Comparison of ENCODE assay signal across 18 cellular contexts in genomic region chr22:29509815-29510214, GRCh38. TPM values are rescaled to one million over a fixed set of nuclear protein-coding genes. Genes with fewer than 3 reads are reported as not detected.
DNase-seq lines count a peak whose midpoint lies in the region; ATAC-seq and TF ChIP-seq lines count a peak whose summit lies in the region.
"Had no signal": no experiment of that assay in that cellular context is flagged by ENCODE, and none has a peak within 500 bp of the region (broad histone marks: within the 10 kb centered on the region; RNA-seq: fewer than 3 reads in every experiment).

No MANE protein-coding gene starts in this region.

- H3K4me3 ChIP-seq in body of pancreas: no peak overlapping the region
- H3K4me3 ChIP-seq: K562 had no signal

- 86 to 100% methylated on average over 1 of the region's 1 CpG for whole genome bisulfite sequencing in body of pancreas, 2 donors

- POLR2A ChIA-PET in activated CD4-positive, alpha-beta T cell treated with anti-CD3 and anti-CD28 coated beads, Interleukin-2, amount 10 ng/mL, durations not matched to agents 7 days and 5 days (lab: Charles Lee): no interaction called here
- POLR2A ChIA-PET in activated CD8-positive, alpha-beta T cell treated with anti-CD3 and anti-CD28 coated beads, Interleukin-2, amount 10 ng/mL, durations not matched to agents 7 days and 5 days (lab: Charles Lee): no interaction called here

- no peak overlapping the region for H3K4me3 Mint-ChIP-seq in activated CD4-positive, alpha-beta T cell treated with anti-CD3 and anti-CD28 coated beads, Interleukin-2, amount 10 ng/mL, durations not matched to agents 7 days and 5 days
- no peak overlapping the region for H3K4me3 Mint-ChIP-seq in activated naive CD8-positive, alpha-beta T cell
- no peak overlapping the region for H3K4me3 Mint-ChIP-seq in activated naive CD8-positive, alpha-beta T cell treated with anti-CD3 and anti-CD28 coated beads for 36 hours
- H3K4me3 Mint-ChIP-seq in activated CD8-positive, alpha-beta T cell treated with anti-CD3 and anti-CD28 coated beads, Interleukin-2, amount 10 ng/mL, durations not matched to agents 7 days and 5 days: no peak overlapping the region
- no peak overlapping the region for H3K4me3 Mint-ChIP-seq in immature natural killer cell
- H3K4me3 Mint-ChIP-seq: B cell had no signal

- intact Hi-C loops in body of pancreas (cut with DNase I): no loop called here

- TF ChIP-seq POLR2A in body of pancreas (IDR thresholded peaks at IDR 0.05): no peak

- H3K36me3 ChIP-seq in body of pancreas (replicated peaks in 1 of 2; ENCODE audit: insufficient read depth in 1 of 2, low read depth in 2 of 2): peaks cover 0 to 16% of the 10 kb centered on the region in 2 donors

- no peak for TF ChIP-seq CTCF in body of pancreas (IDR thresholded peaks at IDR 0.05)

- CTCF ChIA-PET in activated CD4-positive, alpha-beta T cell treated with anti-CD3 and anti-CD28 coated beads, Interleukin-2, amount 10 ng/mL, durations not matched to agents 7 days and 5 days (lab: Charles Lee): interaction anchor here (0.5 to 1.7 kb wide), 2 partner anchors 8 to 15 kb away, joined by 3 to 5 read pairs; no protein-coding TSS in a partner anchor
- CTCF ChIA-PET in activated CD8-positive, alpha-beta T cell treated with anti-CD3 and anti-CD28 coated beads, Interleukin-2, amount 10 ng/mL, durations not matched to agents 7 days and 5 days (lab: Charles Lee): no interaction called here

- H3K9me3 ChIP-seq in body of pancreas: no peaks in the 10 kb centered on the region

- H3K9me3 Mint-ChIP-seq in activated CD4-positive, alpha-beta T cell treated with anti-CD3 and anti-CD28 coated beads, Interleukin-2, amount 10 ng/mL, durations not matched to agents 7 days and 5 days: no peaks in the 10 kb centered on the region
- H3K9me3 Mint-ChIP-seq in activated naive CD8-positive, alpha-beta T cell (ENCODE audit: low read depth): no peaks in the 10 kb centered on the region
- H3K9me3 Mint-ChIP-seq in activated naive CD8-positive, alpha-beta T cell treated with anti-CD3 and anti-CD28 coated beads for 36 hours: no peaks in the 10 kb centered on the region
- no peaks in the 10 kb centered on the region for H3K9me3 Mint-ChIP-seq in activated CD8-positive, alpha-beta T cell treated with anti-CD3 and anti-CD28 coated beads, Interleukin-2, amount 10 ng/mL, durations not matched to agents 7 days and 5 days (ENCODE audit: insufficient read depth)
- H3K9me3 Mint-ChIP-seq in immature natural killer cell: no peaks in the 10 kb centered on the region

- H3K36me3 Mint-ChIP-seq in activated CD4-positive, alpha-beta T cell treated with anti-CD3 and anti-CD28 coated beads, Interleukin-2, amount 10 ng/mL, durations not matched to agents 7 days and 5 days (ENCODE audit: low read depth): peaks cover 46% of the 10 kb centered on the region
- peaks cover 9% of the 10 kb centered on the region for H3K36me3 Mint-ChIP-seq in activated naive CD8-positive, alpha-beta T cell
- peaks cover 15% of the 10 kb centered on the region for H3K36me3 Mint-ChIP-seq in activated naive CD8-positive, alpha-beta T cell treated with anti-CD3 and anti-CD28 coated beads for 36 hours
- H3K36me3 Mint-ChIP-seq in activated CD8-positive, alpha-beta T cell treated with anti-CD3 and anti-CD28 coated beads, Interleukin-2, amount 10 ng/mL, durations not matched to agents 7 days and 5 days (ENCODE audit: low read depth): peaks cover 47% of the 10 kb centered on the region
- H3K36me3 Mint-ChIP-seq in immature natural killer cell: peaks cover 3 to 34% (median 11%) of the 10 kb centered on the region in 3 donors

- peak overlapping the region; percentile 74 for H3K27ac Mint-ChIP-seq in activated CD4-positive, alpha-beta T cell treated with anti-CD3 and anti-CD28 coated beads, Interleukin-2, amount 10 ng/mL, durations not matched to agents 7 days and 5 days
- H3K27ac Mint-ChIP-seq in activated naive CD8-positive, alpha-beta T cell: peak overlapping the region; percentile 61
- H3K27ac Mint-ChIP-seq in activated naive CD8-positive, alpha-beta T cell treated with anti-CD3 and anti-CD28 coated beads for 36 hours: no peak overlapping the region
- H3K27ac Mint-ChIP-seq in activated CD8-positive, alpha-beta T cell treated with anti-CD3 and anti-CD28 coated beads, Interleukin-2, amount 10 ng/mL, durations not matched to agents 7 days and 5 days: peak overlapping the region; percentile 27
- H3K27ac Mint-ChIP-seq in immature natural killer cell: peak overlapping the region in 4 of 6 donors; percentile 26 to 70 (median 44)

- H3K4me1 ChIP-seq in body of pancreas: no peaks in the 10 kb centered on the region

- no peak for ATAC-seq in activated CD8-positive, alpha-beta T cell treated with anti-CD3 and anti-CD28 coated beads, Interleukin-2, amount 10 ng/mL, durations not matched to agents 7 days and 5 days
- no peak for ATAC-seq in body of pancreas
- ATAC-seq: K562 had no signal

- no peak overlapping the region for H3K27ac ChIP-seq in body of pancreas

- H3K27me3 Mint-ChIP-seq in activated CD4-positive, alpha-beta T cell treated with anti-CD3 and anti-CD28 coated beads, Interleukin-2, amount 10 ng/mL, durations not matched to agents 7 days and 5 days: no peaks in the 10 kb centered on the region
- no peaks in the 10 kb centered on the region for H3K27me3 Mint-ChIP-seq in activated naive CD8-positive, alpha-beta T cell
- no peaks in the 10 kb centered on the region for H3K27me3 Mint-ChIP-seq in activated naive CD8-positive, alpha-beta T cell treated with anti-CD3 and anti-CD28 coated beads for 36 hours
- H3K27me3 Mint-ChIP-seq in activated CD8-positive, alpha-beta T cell treated with anti-CD3 and anti-CD28 coated beads, Interleukin-2, amount 10 ng/mL, durations not matched to agents 7 days and 5 days (ENCODE audit: low read depth): no peaks in the 10 kb centered on the region
- H3K27me3 Mint-ChIP-seq in immature natural killer cell (ENCODE audit: low read depth in 3 of 3): no peaks in the 10 kb centered on the region
- H3K27me3 Mint-ChIP-seq: B cell had no signal

- DNase-seq in activated CD4-positive, alpha-beta T cell treated with anti-CD3 and anti-CD28 coated beads, Interleukin-2, amount 10 ng/mL, durations not matched to agents 7 days and 5 days: no peak
- DNase-seq in activated CD4-positive, alpha-beta T cell treated with anti-CD3 and anti-CD28 coated beads for 48 hours: no peak
- DNase-seq in activated naive CD8-positive, alpha-beta T cell treated with anti-CD3 and anti-CD28 coated beads for 36 hours: no peak
- no peak for DNase-seq in activated CD8-positive, alpha-beta T cell treated with anti-CD3 and anti-CD28 coated beads, Interleukin-2, amount 10 ng/mL, durations not matched to agents 7 days and 5 days
- DNase-seq in immature natural killer cell (no peak), SW480 (ENCODE audit: low spot score) (no peak), body of pancreas (no peak)
- DNase-seq: COR-L47, DMS 273 treated with DMSO at 0.1 percent for 48 hours, H7, NCI-H1694 treated with DMSO at 0.1 percent for 48 hours, NCI-H510A, NCI-H748 treated with DMSO at 0.1 percent for 48 hours had no signal

- no peaks in the 10 kb centered on the region for H3K27me3 ChIP-seq in body of pancreas

- peaks cover 9% of the 10 kb centered on the region for H3K4me1 Mint-ChIP-seq in activated CD4-positive, alpha-beta T cell treated with anti-CD3 and anti-CD28 coated beads, Interleukin-2, amount 10 ng/mL, durations not matched to agents 7 days and 5 days
- peaks cover 1% of the 10 kb centered on the region for H3K4me1 Mint-ChIP-seq in activated naive CD8-positive, alpha-beta T cell (ENCODE audit: low read depth)
- peaks cover 3% of the 10 kb centered on the region for H3K4me1 Mint-ChIP-seq in activated naive CD8-positive, alpha-beta T cell treated with anti-CD3 and anti-CD28 coated beads for 36 hours
- peaks cover 5% of the 10 kb centered on the region for H3K4me1 Mint-ChIP-seq in activated CD8-positive, alpha-beta T cell treated with anti-CD3 and anti-CD28 coated beads, Interleukin-2, amount 10 ng/mL, durations not matched to agents 7 days and 5 days (ENCODE audit: low read depth)
- no peaks in the 10 kb centered on the region for H3K4me1 Mint-ChIP-seq in immature natural killer cell

RNA-seq across cellular contexts. Expression of gene NEFH, which starts 29.8 kb away (rescaled TPM):
- total RNA-seq in activated CD4-positive, alpha-beta T cell treated with anti-CD3 and anti-CD28 coated beads, Interleukin-2, amount 10 ng/mL, durations not matched to agents 7 days and 5 days: under 1 TPM; 0.87 to 0.89 TPM
- total RNA-seq in activated naive CD8-positive, alpha-beta T cell treated with anti-CD3 and anti-CD28 coated beads for 36 hours: 1 to 10 TPM; 8.1 to 8.7 TPM
- 1 to 10 TPM; 4.2 to 4.7 TPM for total RNA-seq in activated CD8-positive, alpha-beta T cell treated with anti-CD3 and anti-CD28 coated beads, Interleukin-2, amount 10 ng/mL, durations not matched to agents 7 days and 5 days
- polyA plus RNA-seq in immature natural killer cell: under 1 TPM in 1 of 3 donors, not detected in 2; 0.64 TPM
- under 1 TPM; 0.33 to 0.52 TPM for total RNA-seq in body of pancreas
- total RNA-seq: A172, OCI-LY7 had no signal

RNA-seq across cellular contexts. Expression of gene THOC5, which starts 43.7 kb away (rescaled TPM):
- total RNA-seq in activated CD4-positive, alpha-beta T cell treated with anti-CD3 and anti-CD28 coated beads, Interleukin-2, amount 10 ng/mL, durations not matched to agents 7 days and 5 days: 10 to 100 TPM; 48.6 to 61.5 TPM
- 10 to 100 TPM; 63.9 to 71.7 TPM for total RNA-seq in activated naive CD8-positive, alpha-beta T cell treated with anti-CD3 and anti-CD28 coated beads for 36 hours
- 10 to 100 TPM; 53.1 to 60.7 TPM for total RNA-seq in activated CD8-positive, alpha-beta T cell treated with anti-CD3 and anti-CD28 coated beads, Interleukin-2, amount 10 ng/mL, durations not matched to agents 7 days and 5 days
- polyA plus RNA-seq in immature natural killer cell: 10 to 100 TPM; 22.6 to 28.7 (median 25.7) TPM
- total RNA-seq in body of pancreas: 10 to 100 TPM; 20.0 to 29.0 TPM
